In genomic region chr15:74422723-74423442, GRCh38 we compare ENCODE assay signal across 9 cellular contexts. TPM values are rescaled to one million over a fixed set of nuclear protein-coding genes. Genes with fewer than 3 reads are reported as not detected.
A peak's percentile ranks its signal among the peaks of the same experiment; 100 is the strongest.
DNase-seq lines count a peak whose midpoint lies in the region; ATAC-seq and TF ChIP-seq lines count a peak whose summit lies in the region.
"Had no signal": no experiment of that assay in that cellular context is flagged by ENCODE, and none has a peak within 500 bp of the region (broad histone marks: within the 10 kb centered on the region; RNA-seq: fewer than 3 reads in every experiment).

No MANE protein-coding gene starts in this region.

- peaks cover 6% of the 10 kb centered on the region for H3K79me2 ChIP-seq in parathyroid adenoma

- H3K9me3 Mint-ChIP-seq in endothelial cell (ENCODE audit: unreplicated experiment): no peaks in the 10 kb centered on the region
- no peaks in the 10 kb centered on the region for H3K9me3 Mint-ChIP-seq in natural killer cell

- H3K27me3 ChIP-seq in GM06990 (replicated peaks; ENCODE audit: control insufficient read depth, insufficient read depth, low read length) (no peaks in the 10 kb centered on the region), NT2/D1 (ENCODE audit: insufficient read depth, insufficient read length) (no peaks in the 10 kb centered on the region), parathyroid adenoma (ENCODE audit: control insufficient read depth, insufficient read depth, low read length) (no peaks in the 10 kb centered on the region), colonic mucosa (no peaks in the 10 kb centered on the region)

- peaks cover 47% of the 10 kb centered on the region for H3K4me1 ChIP-seq in NT2/D1 (ENCODE audit: insufficient read depth, insufficient read length)
- H3K4me1 ChIP-seq in parathyroid adenoma: peaks cover 40% of the 10 kb centered on the region
- H3K4me1 ChIP-seq in colonic mucosa: no peaks in the 10 kb centered on the region

- H3K9ac ChIP-seq in NT2/D1 (ENCODE audit: insufficient read length, low read depth) (peak overlapping the region; percentile 44), parathyroid adenoma (no peak overlapping the region), colonic mucosa (ENCODE audit: low read depth in 2 of 2, low read length in 2 of 2) (no peak overlapping the region)

- no peak for ATAC-seq in GM18502 (IDR thresholded peaks at IDR 0.05; ENCODE audit: poor library complexity, unreplicated experiment)
- ATAC-seq in natural killer cell: no peak

- H3K4me3 ChIP-seq in GM06990 (replicated peaks; ENCODE audit: low read depth, low read length): peak overlapping the region; percentile 40
- H3K4me3 ChIP-seq in NT2/D1 (ENCODE audit: insufficient read length, low read depth): no peak overlapping the region
- H3K4me3 ChIP-seq in parathyroid adenoma (ENCODE audit: low read depth, low read length): no peak overlapping the region
- no peak overlapping the region for H3K4me3 ChIP-seq in colonic mucosa

- H3K27ac Mint-ChIP-seq in endothelial cell (ENCODE audit: unreplicated experiment) (peak overlapping the region; percentile 81), natural killer cell (peak overlapping the region in 1 of 2 donors; percentile 45)

- H3K36me3 Mint-ChIP-seq in endothelial cell (ENCODE audit: low read depth, unreplicated experiment): peaks cover 7% of the 10 kb centered on the region
- no peaks in the 10 kb centered on the region for H3K36me3 Mint-ChIP-seq in natural killer cell

- H3K4me1 Mint-ChIP-seq in endothelial cell (ENCODE audit: unreplicated experiment) (peaks cover 39% of the 10 kb centered on the region), natural killer cell (peaks cover 14 to 50% of the 10 kb centered on the region in 2 donors)

- H3K9me3 ChIP-seq in NT2/D1 (ENCODE audit: insufficient read depth, low read length) (no peaks in the 10 kb centered on the region), parathyroid adenoma (ENCODE audit: control insufficient read depth, low read length) (no peaks in the 10 kb centered on the region), colonic mucosa (no peaks in the 10 kb centered on the region)

- TF ChIP-seq CTCF in GM06990 (IDR thresholded peaks at IDR 0.05; ENCODE audit: insufficient read depth, low read length, poor library complexity, severe bottlenecking) (no peak), endothelial cell (IDR thresholded peaks at IDR 0.05; ENCODE audit: unreplicated experiment) (no peak), parathyroid adenoma (IDR thresholded peaks at IDR 0.05) (no peak), colonic mucosa (IDR thresholded peaks at IDR 0.05) (no peak), natural killer cell (IDR thresholded peaks at IDR 0.05) (no peak)

- H3K4me3 Mint-ChIP-seq in endothelial cell (ENCODE audit: unreplicated experiment) (no peak overlapping the region), natural killer cell (no peak overlapping the region)

- H3K27ac ChIP-seq in parathyroid adenoma: peak overlapping the region; percentile 85
- H3K27ac ChIP-seq in colonic mucosa: no peak overlapping the region

- H3K27me3 Mint-ChIP-seq in endothelial cell (ENCODE audit: unreplicated experiment) (peaks cover 12% of the 10 kb centered on the region), natural killer cell (ENCODE audit: low read depth in 2 of 2) (no peaks in the 10 kb centered on the region)

- DNase-seq in GM06990 (ENCODE audit: extremely low read depth, insufficient read length): no peak
- peak; percentile 43 for DNase-seq in NT2/D1 (ENCODE audit: low read depth, low spot score)
- DNase-seq in endothelial cell (ENCODE audit: low spot score): no peak
- DNase-seq in colonic mucosa: no peak
- DNase-seq in NCI-H2081 treated with DMSO at 0.1 percent for 48 hours (lab: John Stamatoyannopoulos, UW): no peak
- DNase-seq in natural killer cell: no peak
- DNase-seq: activated CD4-positive, CD25-positive, alpha-beta regulatory T cell treated with anti-CD3 and anti-CD28 coated beads, Interleukin-2, amount 50 U/mL, for 72 hours had no signal

- H3K4me2 ChIP-seq in parathyroid adenoma (ENCODE audit: low read length): no peak overlapping the region

- peaks cover 59% of the 10 kb centered on the region for H3K36me3 ChIP-seq in GM06990 (ENCODE audit: control insufficient read depth, insufficient read depth, low read length)
- peaks cover 35% of the 10 kb centered on the region for H3K36me3 ChIP-seq in NT2/D1 (ENCODE audit: insufficient read depth, insufficient read length, low read length)
- no peaks in the 10 kb centered on the region for H3K36me3 ChIP-seq in parathyroid adenoma (ENCODE audit: control insufficient read depth, insufficient read depth, low read length)
- H3K36me3 ChIP-seq in colonic mucosa: no peaks in the 10 kb centered on the region

- intact Hi-C loops in colonic mucosa (cut with DNase I) (no loop called here), natural killer cell (cut with micrococcal nuclease) (no loop called here)

- no peak overlapping the region for H2AFZ ChIP-seq in parathyroid adenoma

RNA-seq across cellular contexts. Expression of gene SEMA7A, which starts 10.9 kb away (rescaled TPM):
- total RNA-seq in endothelial cell (ENCODE audit: unreplicated experiment) (41.4 TPM), colonic mucosa (1 to 10 TPM; 1.8 to 2.0 TPM), natural killer cell (10 to 100 TPM in 1 of 3 donors, 1 to 10 TPM in 2; 4.7 to 46.2 (median 9.0) TPM)

RNA-seq across cellular contexts. Expression of gene UBL7, which starts 38.1 kb away (rescaled TPM):
- 79.9 TPM for total RNA-seq in endothelial cell (ENCODE audit: unreplicated experiment)
- 10 to 100 TPM; 32.2 to 43.8 TPM for total RNA-seq in colonic mucosa
- total RNA-seq in natural killer cell: 10 to 100 TPM; 25.1 to 38.7 (median 29.0) TPM

RNA-seq across cellular contexts. Expression of gene CYP11A1, which starts 55.4 kb away (rescaled TPM):
- 0.82 TPM for total RNA-seq in endothelial cell (ENCODE audit: unreplicated experiment)
- 1 to 10 TPM in 1 of 2 donors, not detected in 1; 1.3 TPM for total RNA-seq in colonic mucosa
- 1 to 10 TPM in 1 of 3 donors, not detected in 2; 5.1 TPM for total RNA-seq in natural killer cell
